In genomic region chr3:121834734-121835709, GRCh38 we compare ENCODE assay signal across 8 cellular contexts. TPM values are rescaled to one million over a fixed set of nuclear protein-coding genes. Genes with fewer than 3 reads are reported as not detected.
DNase-seq lines count a peak whose midpoint lies in the region; ATAC-seq, FAIRE-seq and TF ChIP-seq lines count a peak whose summit lies in the region.

Gene EAF2, plus strand, starts transcription at chr3:121835209. Its CDS starts 77 bp downstream, at chr3:121835286.
Gene IQCB1, minus strand, starts transcription at chr3:121835060. Its CDS starts 6,100 bp downstream, at chr3:121828960.

- CTCF ChIA-PET in mammary epithelial cell (lab: Charles Lee; ENCODE audit: low non-redundant PET) = no interaction called here

- peak within 1 kb of the TSS; percentile 85 for H3K4me2 ChIP-seq in mammary epithelial cell (ENCODE audit: insufficient read depth, low read depth, low read length)

- H3K4me1 ChIP-seq in mammary epithelial cell (ENCODE audit: insufficient read depth, low read length) (peaks cover 13% of the 10 kb centered on the region), small intestine (ENCODE audit: control insufficient read depth in 2 of 2, insufficient read depth in 1 of 2, low read depth in 1 of 2, low read length in 1 of 2) (peaks cover 0 to 3% of the 10 kb centered on the region in 2 donors)

- peak within 1 kb of the TSS; percentile 88 for H3K9ac ChIP-seq in mammary epithelial cell (ENCODE audit: insufficient read depth, low read length)

- H3K79me2 ChIP-seq in mammary epithelial cell (ENCODE audit: insufficient read depth, low read length) = peaks cover 35% of the 10 kb centered on the region

- TF ChIP-seq CTCF in VCaP (conservative IDR thresholded peaks at IDR 0.05) (no peak; the same call in 1 of the 2 replicates), mammary epithelial cell (conservative IDR thresholded peaks at IDR 0.05 in 1 of 2, IDR thresholded peaks at IDR 0.05 in 1 of 2; ENCODE audit: extremely low read depth in 1 of 2, insufficient read depth in 1 of 2, low read depth in 1 of 2, low read length in 2 of 2) (no peak)

- dilution Hi-C loops in mammary epithelial cell (cut with HindIII; ENCODE audit: low sequenced_read_pairs) = no loop called here

- no peak for FAIRE-seq in small intestine (lab: Jason Lieb, UNC)

- H3K27ac ChIP-seq in VCaP (peak within 1 kb of the TSS; percentile 75), mammary epithelial cell (ENCODE audit: insufficient read depth, low read depth, low read length) (peak within 1 kb of the TSS; percentile 83), small intestine (ENCODE audit: low read depth in 1 of 2, low read length in 1 of 2) (peak within 1 kb of the TSS; percentile 78 to 86)

- intact Hi-C loops in mammary epithelial cell (cut with micrococcal nuclease) = loop anchor here (5.0 kb wide), 1 partner anchor 162 kb away; no protein-coding TSS in a partner anchor

- H3K4me3 ChIP-seq in mammary epithelial cell (replicated peaks in 1 of 3; ENCODE audit: insufficient read depth in 1 of 3, low read depth in 2 of 3, low read length in 3 of 3) = peak within 1 kb of the TSS; percentile 68 to 85 (median 82)
- peak within 1 kb of the TSS; percentile 63 to 77 for H3K4me3 ChIP-seq in small intestine (ENCODE audit: low read depth in 1 of 2, low read length in 2 of 2)

- in situ Hi-C loops in ACHN (cut with HindIII; ENCODE audit: low pct_ligation_motif_present, low pct_unique_long_range_greater_than_20kb, low sequenced_read_pairs) (no loop called here), mammary epithelial cell (cut with MboI; ENCODE audit: low sequenced_read_pairs in 2 of 2) (no loop called here)

- 5% methylated on average over 17 of the region's 61 CpGs for WGBS in mammary epithelial cell (ENCODE audit: low coverage, missing lambda C conversion rate)
- 0% methylated on average over 61 of the region's 61 CpGs for WGBS in small intestine, 3 donors

- peaks cover 11% of the 10 kb centered on the region for H3K36me3 ChIP-seq in mammary epithelial cell (ENCODE audit: insufficient read depth, low read length)
- no peaks in the 10 kb centered on the region for H3K36me3 ChIP-seq in small intestine (ENCODE audit: control insufficient read depth in 2 of 2, insufficient read depth in 2 of 2, low read length in 2 of 2)

- H4K20me1 ChIP-seq in mammary epithelial cell (ENCODE audit: insufficient read depth, low read length) = no peaks in the 10 kb centered on the region

- ATAC-seq in GM18870 (IDR thresholded peaks at IDR 0.05; ENCODE audit: unreplicated experiment) = peak; percentile 97
- peak; percentile 98 for ATAC-seq in HG03135 (IDR thresholded peaks at IDR 0.05; ENCODE audit: unreplicated experiment)

- no peaks in the 10 kb centered on the region for H3K27me3 ChIP-seq in mammary epithelial cell (ENCODE audit: insufficient read depth, low read length)
- H3K27me3 ChIP-seq in small intestine (ENCODE audit: control insufficient read depth in 2 of 2, insufficient read depth in 2 of 2, low read length in 2 of 2) = no peaks in the 10 kb centered on the region

- peak; percentile 93 for DNase-seq in ACHN
- peak; percentile 96 for DNase-seq in NCI-H2196 treated with DMSO at 0.1 percent for 48 hours (lab: John Stamatoyannopoulos, UW; ENCODE audit: unreplicated experiment)
- DNase-seq in mammary epithelial cell = peak; percentile 95
- DNase-seq in iPS-NIHi11 (ENCODE audit: low spot score) = peak; percentile 100
- DNase-seq in small intestine = peak; percentile 99

- H2AFZ ChIP-seq in mammary epithelial cell (ENCODE audit: low read depth, low read length) = peak within 1 kb of the TSS; percentile 100

- no peaks in the 10 kb centered on the region for H3K9me3 ChIP-seq in mammary epithelial cell (replicated peaks; ENCODE audit: insufficient read depth, low read length)
- no peaks in the 10 kb centered on the region for H3K9me3 ChIP-seq in small intestine (ENCODE audit: control insufficient read depth, low read depth)

- TSS peak; percentile 44 for BruUV-seq in mammary epithelial cell (replicated peaks; lab: Mats Ljungman, UMichigan)

RNA-seq across cellular contexts. Expression of gene EAF2, which starts in this region (rescaled TPM):
- 1 to 10 TPM; 4.2 to 4.7 TPM for total RNA-seq in mammary epithelial cell
- polyA plus RNA-seq in mammary epithelial cell (4.6 TPM), small intestine (10 to 100 TPM in 1 of 3 donors, 1 to 10 TPM in 2; 4.9 to 18.1 (median 8.5) TPM)
- polyA minus RNA-seq in mammary epithelial cell = not detected

RNA-seq across cellular contexts. Expression of gene IQCB1, which starts in this region (rescaled TPM):
- 10 to 100 TPM; 21.1 to 23.3 TPM for total RNA-seq in mammary epithelial cell
- polyA plus RNA-seq in mammary epithelial cell (8.0 TPM), small intestine (10 to 100 TPM in 1 of 3 donors, 1 to 10 TPM in 2; 8.9 to 12.8 (median 9.4) TPM)
- 1.7 TPM for polyA minus RNA-seq in mammary epithelial cell

Comparison
In these comparisons a context has a peak if more than half of its experiments do, and no peak if none do; other contexts are left out.
1. Peak in every context shown above with its lines: DNase-seq, ATAC-seq, H3K4me3 ChIP-seq and H3K27ac ChIP-seq.